19 cellular contexts compared by ENCODE assay signal in the genomic region with DNA sequence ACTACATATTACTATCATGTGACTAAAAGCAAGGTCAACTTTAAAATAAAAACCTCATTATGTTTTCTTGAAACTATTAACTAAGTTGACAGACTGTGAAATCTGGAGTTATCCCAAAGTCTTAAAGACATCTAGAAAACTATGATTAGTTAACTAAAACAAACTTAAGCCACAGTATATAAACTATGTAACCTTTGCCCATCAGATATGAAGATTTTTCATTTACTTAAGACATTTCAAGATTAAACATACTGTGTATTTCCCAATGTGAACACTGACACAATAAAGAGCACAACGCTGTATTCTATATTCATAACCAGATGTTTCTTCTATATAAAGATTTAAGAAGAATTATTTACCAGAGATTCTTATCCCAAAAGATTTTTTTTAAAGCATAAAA. TPM values are rescaled to one million over a fixed set of nuclear protein-coding genes. Genes with fewer than 3 reads are reported as not detected.
DNase-seq lines count a peak whose midpoint lies in the region; ATAC-seq, FAIRE-seq and TF ChIP-seq lines count a peak whose summit lies in the region.
"Had no signal": no experiment of that assay in that cellular context is flagged by ENCODE, and none has a peak within 500 bp of the region (broad histone marks: within the 10 kb centered on the region; RNA-seq: fewer than 3 reads in every experiment).

No MANE protein-coding gene starts in this region.

- H3K4me3 Mint-ChIP-seq in T-helper 2 cell treated with Interferon-gamma antibody and Interleukin-4, amounts not matched to agents 5 μg/mL and 100 μg/mL, for 36 hours = no peak overlapping the region
- H3K4me3 Mint-ChIP-seq: B cell; CD4-positive, alpha-beta T cell; GM23338 had no signal

- H3K27ac ChIP-seq in A549 = no peak overlapping the region
- H3K27ac ChIP-seq: KMS-11 had no signal

- peaks cover 11% of the 10 kb centered on the region for H3K4me1 Mint-ChIP-seq in T-helper 2 cell treated with Interferon-gamma antibody and Interleukin-4, amounts not matched to agents 5 μg/mL and 100 μg/mL, for 36 hours (ENCODE audit: low read depth)
- H3K4me1 Mint-ChIP-seq: B cell had no signal

- no peak overlapping the region for H3K27ac Mint-ChIP-seq in T-helper 2 cell treated with Interferon-gamma antibody and Interleukin-4, amounts not matched to agents 5 μg/mL and 100 μg/mL, for 36 hours
- H3K27ac Mint-ChIP-seq: B cell; CD4-positive, alpha-beta T cell; GM23338 had no signal

- no peak for TF ChIP-seq RAD21 in A549 (conservative IDR thresholded peaks at IDR 0.05 in 1 of 2, IDR thresholded peaks at IDR 0.05 in 1 of 2)

- H3K9me3 Mint-ChIP-seq in T-helper 2 cell treated with Interferon-gamma antibody and Interleukin-4, amounts not matched to agents 5 μg/mL and 100 μg/mL, for 36 hours = no peaks in the 10 kb centered on the region
- H3K9me3 Mint-ChIP-seq: CD4-positive, alpha-beta T cell; GM23338 had no signal

- in situ Hi-C loops in SK-MEL-5 (cut with HindIII; ENCODE audit: low pct_unique_long_range_greater_than_20kb, low sequenced_read_pairs) = no loop called here

- peak overlapping the region; percentile 42; the same call in 2 of the 3 replicates for H3K4me2 ChIP-seq in A549
- H3K4me2 ChIP-seq: GM23338, KMS-11 had no signal

- H3K4me3 ChIP-seq in A549 = no peak overlapping the region
- H3K4me3 ChIP-seq: GM23338, MG63 had no signal

- POLR2A ChIA-PET in A549 (lab: Yijun Ruan, JAX) = no interaction called here

- no peak for DNase-seq in A549 (ENCODE audit: low read depth in 1 of 2, low spot score in 1 of 2)
- DNase-seq in SK-MEL-5 (ENCODE audit: low read depth, low spot score) = peak; percentile 11
- no peak for DNase-seq in DMS53 treated with DMSO at 0.1 percent for 48 hours (lab: John Stamatoyannopoulos, UW; ENCODE audit: unreplicated experiment)
- no peak for DNase-seq in T-helper 2 cell treated with Interferon-gamma antibody and Interleukin-4, amounts not matched to agents 5 μg/mL and 100 μg/mL, for 36 hours (ENCODE audit: low spot score)
- no peak for DNase-seq in activated naive CD4-positive, alpha-beta T cell (lab: John Stamatoyannopoulos, UW)
- DNase-seq: CD4-positive, alpha-beta T cell; DND-41; MG63; NCI-H1105 treated with DMSO at 0.1 percent for 48 hours; NCI-H187; NCI-H446; PC-3 had no signal

- TF ChIP-seq POLR2A in A549 (IDR thresholded peaks at IDR 0.05; ENCODE audit: low read length) = no peak

- H3K27me3 Mint-ChIP-seq in T-helper 2 cell treated with Interferon-gamma antibody and Interleukin-4, amounts not matched to agents 5 μg/mL and 100 μg/mL, for 36 hours (ENCODE audit: low read depth) = no peaks in the 10 kb centered on the region
- H3K27me3 Mint-ChIP-seq: B cell; CD4-positive, alpha-beta T cell had no signal

- WGBS in A549 (ENCODE audit: missing lambda C conversion rate) = 5% methylated on average over 1 of the region's 1 CpG

- no peak for ATAC-seq in A549
- ATAC-seq in HG02763 (IDR thresholded peaks at IDR 0.05; ENCODE audit: unreplicated experiment) = no peak
- ATAC-seq: GM23338, PC-3 had no signal

- CTCF ChIA-PET in A549 (lab: Yijun Ruan, JAX) = no interaction called here

- no peak for TF ChIP-seq EP300 in A549 (IDR thresholded peaks at IDR 0.05)

- FAIRE-seq in A549 (lab: Jason Lieb, UNC) (no peak), colon (lab: Jason Lieb, UNC) (peak; percentile 75), islet of Langerhans (lab: Jason Lieb, UNC) (peak; percentile 43)
- FAIRE-seq: D721Med had no signal

- TF ChIP-seq CTCF in A549 (IDR thresholded peaks at IDR 0.05) = no peak

- peaks cover 33% of the 10 kb centered on the region for H3K4me1 ChIP-seq in A549

- H3K36me3 Mint-ChIP-seq in T-helper 2 cell treated with Interferon-gamma antibody and Interleukin-4, amounts not matched to agents 5 μg/mL and 100 μg/mL, for 36 hours (ENCODE audit: low read depth) = peaks cover 11% of the 10 kb centered on the region

- H3K9me3 ChIP-seq in A549 = no peaks in the 10 kb centered on the region
- H3K9me3 ChIP-seq: MG63 had no signal

TF ChIP-seq in A549, 52 proteins besides CTCF, POLR2A, EP300 and RAD21:
- TF ChIP-seq, protein P1, sequence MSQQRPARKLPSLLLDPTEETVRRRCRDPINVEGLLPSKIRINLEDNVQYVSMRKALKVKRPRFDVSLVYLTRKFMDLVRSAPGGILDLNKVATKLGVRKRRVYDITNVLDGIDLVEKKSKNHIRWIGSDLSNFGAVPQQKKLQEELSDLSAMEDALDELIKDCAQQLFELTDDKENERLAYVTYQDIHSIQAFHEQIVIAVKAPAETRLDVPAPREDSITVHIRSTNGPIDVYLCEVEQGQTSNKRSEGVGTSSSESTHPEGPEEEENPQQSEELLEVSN (IDR thresholded peaks at IDR 0.05; ENCODE audit: borderline replicate concordance, low read depth) = no peak
- no peak for TF ChIP-seq HOXA7 (CRISPR knock-in tag; IDR thresholded peaks at IDR 0.05)
- no peak for TF ChIP-seq MAZ (IDR thresholded peaks at IDR 0.05; ENCODE audit: borderline replicate concordance, low read depth, low read length)
- TF ChIP-seq HOXB13 (CRISPR knock-in tag; IDR thresholded peaks at IDR 0.05; ENCODE audit: low read depth) = no peak
- no peak for TF ChIP-seq ZFP36 (IDR thresholded peaks at IDR 0.05; ENCODE audit: borderline replicate concordance, partially characterized antibody)
- 0 out of 2 replicates have a peak, but pooled peaks have one; percentile 42 for TF ChIP-seq GATA3 (IDR thresholded peaks at IDR 0.05; ENCODE audit: borderline replicate concordance)
- no peak for TF ChIP-seq POLR2AphosphoS2 (conservative IDR thresholded peaks at IDR 0.05; ENCODE audit: low read length)
- TF ChIP-seq CEBPB (IDR thresholded peaks at IDR 0.05) = no peak
- TF ChIP-seq PBX3 (IDR thresholded peaks at IDR 0.05) = no peak

RNA-seq across cellular contexts. Expression of gene CACNB4, which starts 33.5 kb away (rescaled TPM):
- polyA plus RNA-seq in A549 (2011; rRNA removed) (0.53 and 0.78 TPM in 2 replicates), A549 (2017; fragmentation: RNase III; extraction: RNeasy Plus Mini Kit Qiagen cat#74134 plus additional on column Dnase treatment) (0.25 to 0.29 TPM (median 0.26 TPM) in 3 replicates)
- 0.11 and 0.13 TPM in 2 replicates for polyA plus RNA-seq in A549 (2012; cell fraction: cytosol; rRNA removed)
- polyA plus RNA-seq in A549 (2012; cell fraction: nucleus; rRNA removed) = 0.23 and 0.53 TPM in 2 replicates
- polyA minus RNA-seq in A549 (2011; rRNA and poly(A)+ RNA removed) = 0.78 and 1.3 TPM in 2 replicates
- 0.29 and 0.35 TPM in 2 replicates for total RNA-seq in SK-MEL-5 (2014; rRNA removed; shearing (Covaris generic))
- 0.02 and 0.06 TPM in 2 replicates for polyA plus RNA-seq in SK-MEL-5 (2015; cell fraction: cytosol; rRNA removed)
- 1.7 and 2.3 TPM in 2 replicates for polyA plus RNA-seq in SK-MEL-5 (2015; cell fraction: nucleus; rRNA removed)
- total RNA-seq: PC-3 had no signal

RNA-seq across cellular contexts. Expression of gene STAM2, which starts 43.2 kb away (rescaled TPM):
- polyA plus RNA-seq in A549 (2011; rRNA removed) (25.7 and 34.5 TPM in 2 replicates), A549 (2017; fragmentation: RNase III; extraction: RNeasy Plus Mini Kit Qiagen cat#74134 plus additional on column Dnase treatment) (13.3 to 14.5 TPM (median 13.8 TPM) in 3 replicates)
- 3.0 and 4.0 TPM in 2 replicates for polyA plus RNA-seq in A549 (2012; cell fraction: cytosol; rRNA removed)
- 4.0 and 4.7 TPM in 2 replicates for polyA plus RNA-seq in A549 (2012; cell fraction: nucleus; rRNA removed)
- polyA minus RNA-seq in A549 (2011; rRNA and poly(A)+ RNA removed) = 32.2 and 33.3 TPM in 2 replicates
- 27.3 and 27.5 TPM in 2 replicates for total RNA-seq in SK-MEL-5 (2014; rRNA removed; shearing (Covaris generic))
- 12.2 and 13.8 TPM in 2 replicates for polyA plus RNA-seq in SK-MEL-5 (2015; cell fraction: cytosol; rRNA removed)
- 45.1 and 53.3 TPM in 2 replicates for polyA plus RNA-seq in SK-MEL-5 (2015; cell fraction: nucleus; rRNA removed)
